ENCODE assay signal across 19 cellular contexts in the genomic region with DNA sequence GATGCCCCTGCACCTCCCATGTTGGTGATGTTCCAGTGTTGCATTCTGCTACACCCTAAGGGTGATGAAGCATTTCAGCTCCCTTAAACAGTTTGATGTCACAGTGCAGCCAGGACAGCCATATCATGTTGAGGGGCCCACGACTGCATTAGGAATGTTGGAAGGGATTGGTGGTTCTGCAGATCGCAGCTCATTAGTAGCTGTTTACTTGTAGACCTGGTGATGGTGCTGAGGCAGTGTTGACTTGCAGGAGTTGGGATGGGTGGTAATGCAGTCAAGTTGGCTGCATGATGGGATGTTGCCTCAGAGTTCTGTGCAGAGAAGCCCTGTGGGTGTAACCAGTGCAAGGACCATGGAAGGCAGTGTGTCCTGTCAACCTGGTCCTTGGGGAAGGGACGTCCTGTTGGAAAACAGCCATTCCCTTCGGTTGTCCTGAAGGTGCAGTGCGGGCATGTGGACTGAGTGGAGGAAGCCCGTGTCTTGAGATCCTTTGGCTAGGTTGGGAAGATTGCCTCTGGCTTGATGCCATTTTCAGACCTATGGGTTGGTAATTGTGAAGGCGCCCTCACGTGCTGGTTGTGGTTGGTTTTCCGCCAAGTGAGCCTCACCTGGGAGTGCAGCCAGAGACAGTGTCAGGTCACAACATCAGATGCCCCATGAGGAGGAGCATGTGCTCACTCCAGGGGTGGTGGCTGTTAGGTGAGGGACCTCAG.
DNase-seq lines count a peak whose midpoint lies in the region; ATAC-seq, FAIRE-seq and TF ChIP-seq lines count a peak whose summit lies in the region.
"Had no signal": no experiment of that assay in that cellular context is flagged by ENCODE, and none has a peak within 500 bp of the region (broad histone marks: within the 10 kb centered on the region; RNA-seq: fewer than 3 reads in every experiment).

No MANE protein-coding gene starts in this region.

- FAIRE-seq in kidney (lab: Jason Lieb, UNC) = no peak
- FAIRE-seq: urothelium cell line had no signal

- no peak overlapping the region for H3K27ac ChIP-seq in RWPE2 (ENCODE audit: poor library complexity, severe bottlenecking)
- no peak overlapping the region for H3K27ac ChIP-seq in kidney (ENCODE audit: low read depth in 2 of 2, low read length in 2 of 2)
- H3K27ac ChIP-seq in rectal smooth muscle tissue (ENCODE audit: low read depth, low read length) = no peak overlapping the region
- H3K27ac ChIP-seq: ovary, RWPE1 had no signal

- peaks cover 75% of the 10 kb centered on the region for H3K36me3 ChIP-seq in RWPE2 (ENCODE audit: low read depth)
- H3K36me3 ChIP-seq in kidney (ENCODE audit: control insufficient read depth in 1 of 2, insufficient read depth in 2 of 2, low read length in 2 of 2) = peaks cover 83 to 99% of the 10 kb centered on the region in 2 donors
- H3K36me3 ChIP-seq in rectal smooth muscle tissue (ENCODE audit: control insufficient read depth, insufficient read depth, low read length) = peaks cover 86% of the 10 kb centered on the region
- H3K36me3 ChIP-seq: ovary had no signal

- H3K9me3 ChIP-seq in RWPE2 (ENCODE audit: severe bottlenecking) (peaks cover 79% of the 10 kb centered on the region), kidney (ENCODE audit: control insufficient read depth in 1 of 2, low read length in 2 of 2) (peaks cover 83 to 100% of the 10 kb centered on the region in 2 donors)

- H3K27me3 ChIP-seq in RWPE2 (ENCODE audit: insufficient read depth, poor library complexity, severe bottlenecking) (no peaks in the 10 kb centered on the region), rectal smooth muscle tissue (ENCODE audit: control insufficient read depth, insufficient read depth, low read length) (no peaks in the 10 kb centered on the region)
- H3K27me3 ChIP-seq: ovary had no signal

- H3K4me3 ChIP-seq in RWPE2 (ENCODE audit: severe bottlenecking) (no peak overlapping the region), kidney (ENCODE audit: low read length in 2 of 2) (peak overlapping the region; percentile 15 to 32), rectal smooth muscle tissue (ENCODE audit: low read length) (peak overlapping the region; percentile 28)
- H3K4me3 ChIP-seq: ovary had no signal

- ATAC-seq in RWPE2 (ENCODE audit: low read depth) (no peak), GM19035 (IDR thresholded peaks at IDR 0.05; ENCODE audit: unreplicated experiment) (no peak), HG03139 (IDR thresholded peaks at IDR 0.05; ENCODE audit: unreplicated experiment) (no peak)
- ATAC-seq: activated CD4-positive, alpha-beta T cell treated with anti-CD3 and anti-CD28 coated beads for 36 hours; CD8-positive, alpha-beta T cell; stimulated activated naive CD8-positive, alpha-beta T cell treated with anti-CD3 and anti-CD28 coated beads, Interleukin-15, Interleukin-2, amounts not matched to agents 100 U/mL and 50 U/mL, for 24 hours had no signal

- DNase-seq in AG08396 (ENCODE audit: low spot score) (peak; percentile 1), RWPE2 (ENCODE audit: low spot score) (peak; percentile 51), kidney (no peak), NCI-H446 treated with DMSO at 0.1 percent for 48 hours (lab: John Stamatoyannopoulos, UW) (no peak), NCI-H146 (lab: John Stamatoyannopoulos, UW) (no peak)
- DNase-seq: activated CD4-positive, alpha-beta T cell treated with anti-CD3 and anti-CD28 coated beads for 36 hours; activated gamma-delta T cell; anterior cingulate cortex; effector memory CD4-positive, alpha-beta T cell; KBM-7; NCI-H1930; stimulated activated naive CD8-positive, alpha-beta T cell treated with anti-CD3 and anti-CD28 coated beads, Interleukin-15, Interleukin-2, amounts not matched to agents 100 U/mL and 50 U/mL, for 24 hours had no signal

- TF ChIP-seq CTCF in RWPE2 (IDR thresholded peaks at IDR 0.05; ENCODE audit: poor library complexity, severe bottlenecking) = no peak
- no peak for TF ChIP-seq CTCF in kidney (IDR thresholded peaks at IDR 0.05; ENCODE audit: borderline replicate concordance, extremely low read depth, insufficient read depth)

- intact Hi-C loops in kidney (cut with DNase I) = no loop called here

- H3K9ac ChIP-seq in kidney (ENCODE audit: low read length in 2 of 2) (no peak overlapping the region), rectal smooth muscle tissue (ENCODE audit: low read length) (no peak overlapping the region)

- no peaks in the 10 kb centered on the region for H3K4me1 ChIP-seq in RWPE2 (ENCODE audit: insufficient read depth, poor library complexity, severe bottlenecking)
- H3K4me1 ChIP-seq in kidney (ENCODE audit: control insufficient read depth in 1 of 2, insufficient read depth in 1 of 2, low read depth in 1 of 2, low read length in 2 of 2) = no peaks in the 10 kb centered on the region
- no peaks in the 10 kb centered on the region for H3K4me1 ChIP-seq in rectal smooth muscle tissue (ENCODE audit: control insufficient read depth, insufficient read depth, low read length)

Comparison
In these comparisons a context has a peak if more than half of its experiments do, and no peak if none do; other contexts are left out.
1. DNase-seq: peak in AG08396 (single experiment) and RWPE2 (single experiment); none in kidney (single experiment), NCI-H446 treated with DMSO at 0.1 percent for 48 hours (single experiment) and NCI-H146 (single experiment).